ENCODE assay signal across 8 cellular contexts in the genomic region with DNA sequence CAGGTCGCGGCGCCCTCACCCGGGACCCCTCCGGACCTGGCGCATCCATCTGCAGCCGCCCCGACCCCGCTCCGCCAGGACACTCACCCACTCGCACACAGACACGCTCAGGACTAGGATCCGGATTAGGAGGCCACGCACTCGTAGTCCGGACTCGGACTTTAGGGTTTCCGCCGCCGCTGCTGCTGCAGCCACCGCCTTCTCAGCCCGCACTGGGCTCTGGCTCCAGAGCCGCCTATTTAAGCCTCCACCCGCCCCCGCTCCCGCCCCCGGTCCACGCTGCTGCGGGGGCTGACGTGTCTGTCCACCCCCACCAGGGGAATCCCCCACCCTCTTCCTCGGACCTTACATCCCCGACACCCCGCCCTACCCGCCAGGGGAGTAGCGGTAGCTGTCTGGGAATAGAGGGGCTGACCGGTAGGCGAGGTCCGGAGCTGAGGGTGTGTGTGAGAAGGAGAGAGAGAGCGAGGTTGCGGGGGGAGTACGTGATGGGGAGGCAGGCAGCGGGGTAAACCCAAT. TPM values are rescaled to one million over a fixed set of nuclear protein-coding genes. Genes with fewer than 3 reads are reported as not detected.
DNase-seq lines count a peak whose midpoint lies in the region; ATAC-seq, FAIRE-seq and TF ChIP-seq lines count a peak whose summit lies in the region.

A gene with protein sequence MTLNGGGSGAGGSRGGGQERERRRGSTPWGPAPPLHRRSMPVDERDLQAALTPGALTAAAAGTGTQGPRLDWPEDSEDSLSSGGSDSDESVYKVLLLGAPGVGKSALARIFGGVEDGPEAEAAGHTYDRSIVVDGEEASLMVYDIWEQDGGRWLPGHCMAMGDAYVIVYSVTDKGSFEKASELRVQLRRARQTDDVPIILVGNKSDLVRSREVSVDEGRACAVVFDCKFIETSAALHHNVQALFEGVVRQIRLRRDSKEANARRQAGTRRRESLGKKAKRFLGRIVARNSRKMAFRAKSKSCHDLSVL (minus strand): TSS at position 214 of the 519 bp plus-strand sequence. CDS start 356 bp downstream, outside the sequence.

- CTCF ChIA-PET in A549 (lab: Yijun Ruan, JAX), result interaction anchor here (0.8 to 29.9 kb wide), 5 partner anchors 9 to 29 kb away, joined by 3 to 837 read pairs (median 3); a partner anchor contains a TSS

- no peaks in the 10 kb centered on the region for H3K9me3 Mint-ChIP-seq in stimulated activated naive CD8-positive, alpha-beta T cell treated with anti-CD3 and anti-CD28 coated beads, Interleukin-15, amount 100 ng/mL, for 72 hours

- peaks cover 58% of the 10 kb centered on the region for H3K27me3 Mint-ChIP-seq in stimulated activated naive CD8-positive, alpha-beta T cell treated with anti-CD3 and anti-CD28 coated beads, Interleukin-15, amount 100 ng/mL, for 72 hours

- no peak for TF ChIP-seq CTCF in A549 (IDR thresholded peaks at IDR 0.05)
- TF ChIP-seq CTCF in astrocyte of the cerebellum (IDR thresholded peaks at IDR 0.05; ENCODE audit: low read depth, low read length, missing control alignments), result no peak

- H3K4me1 ChIP-seq in A549, result peaks cover 23% of the 10 kb centered on the region

- in situ Hi-C loops in astrocyte of the cerebellum (cut with HindIII; ENCODE audit: low sequenced_read_pairs), result no loop called here

- TF ChIP-seq POLR2A in A549 (IDR thresholded peaks at IDR 0.05; ENCODE audit: low read length), result no peak

- H3K4me3 ChIP-seq in A549 (peak within 1 kb of the TSS; percentile 51), astrocyte of the cerebellum (ENCODE audit: low read depth, low read length) (peak within 1 kb of the TSS; percentile 31)

- H3K4me3 Mint-ChIP-seq in stimulated activated naive CD8-positive, alpha-beta T cell treated with anti-CD3 and anti-CD28 coated beads, Interleukin-15, amount 100 ng/mL, for 72 hours, result peak within 1 kb of the TSS; percentile 78

- ATAC-seq in A549 (peak in 1 of 2 experiments; percentile 15; a peak in 3 of 6 replicates), GM21723 (IDR thresholded peaks at IDR 0.05; ENCODE audit: unreplicated experiment) (peak; percentile 11), HG02588 (IDR thresholded peaks at IDR 0.05; ENCODE audit: unreplicated experiment) (no peak), GM21825 (IDR thresholded peaks at IDR 0.05; ENCODE audit: unreplicated experiment) (no peak)
- no peak for ATAC-seq in stimulated activated naive CD8-positive, alpha-beta T cell treated with anti-CD3 and anti-CD28 coated beads, Interleukin-15, amount 100 ng/mL, for 72 hours

- FAIRE-seq in A549 (lab: Jason Lieb, UNC), result no peak

- no peak for TF ChIP-seq EP300 in A549 (IDR thresholded peaks at IDR 0.05)

- peak within 1 kb of the TSS in 1 of 2 donors; percentile 12 for H3K27ac Mint-ChIP-seq in stimulated activated naive CD8-positive, alpha-beta T cell treated with anti-CD3 and anti-CD28 coated beads, Interleukin-15, amount 100 ng/mL, for 72 hours

- DNase-seq in A549 (ENCODE audit: low read depth in 1 of 2, low spot score in 1 of 2) (no peak), astrocyte of the cerebellum (ENCODE audit: low read depth) (no peak), iPS-NIHi11 (ENCODE audit: low spot score) (peak; percentile 46), NCI-H1930 (lab: John Stamatoyannopoulos, UW) (no peak)
- DNase-seq in stimulated activated naive CD8-positive, alpha-beta T cell treated with anti-CD3 and anti-CD28 coated beads, Interleukin-15, amount 100 ng/mL, for 72 hours, result no peak

- WGBS in A549 (ENCODE audit: missing lambda C conversion rate), result 66% methylated on average over 19 of the region's 42 CpGs

- no peak for TF ChIP-seq RAD21 in A549 (conservative IDR thresholded peaks at IDR 0.05 in 1 of 2, IDR thresholded peaks at IDR 0.05 in 1 of 2)

- POLR2A ChIA-PET in A549 (lab: Yijun Ruan, JAX), result no interaction called here

- peak within 1 kb of the TSS; percentile 57 to 79; a peak in 5 of 6 replicates for H3K27ac ChIP-seq in A549

- H3K4me2 ChIP-seq in A549, result peak within 1 kb of the TSS; percentile 83

- peaks cover 38% of the 10 kb centered on the region for H3K4me1 Mint-ChIP-seq in stimulated activated naive CD8-positive, alpha-beta T cell treated with anti-CD3 and anti-CD28 coated beads, Interleukin-15, amount 100 ng/mL, for 72 hours

- H3K9me3 ChIP-seq in A549, result no peaks in the 10 kb centered on the region

TF ChIP-seq in A549, 52 proteins besides CTCF, POLR2A, EP300 and RAD21:
- no peak for TF ChIP-seq HEYL (CRISPR knock-in tag; IDR thresholded peaks at IDR 0.05)
- no peak for TF ChIP-seq RARB (CRISPR knock-in tag; IDR thresholded peaks at IDR 0.05)
- TF ChIP-seq POLR2AphosphoS2 (conservative IDR thresholded peaks at IDR 0.05; ENCODE audit: low read length), result no peak

RNA-seq across cellular contexts. Expression of the gene that starts here (rescaled TPM):
- polyA plus RNA-seq in A549 (2011; rRNA removed) (0.46 and 0.75 TPM in 2 replicates), A549 (2017; fragmentation: RNase III; extraction: RNeasy Plus Mini Kit Qiagen cat#74134 plus additional on column Dnase treatment) (2.2 to 4.7 TPM (median 3.4 TPM) in 3 replicates)
- polyA plus RNA-seq in A549 (2012; cell fraction: cytosol; rRNA removed), result 7.9 and 9.7 TPM in 2 replicates
- 26.7 and 27.1 TPM in 2 replicates for polyA plus RNA-seq in A549 (2012; cell fraction: nucleus; rRNA removed)
- 0.15 and 0.54 TPM in 2 replicates for polyA minus RNA-seq in A549 (2011; rRNA and poly(A)+ RNA removed)
